ENCODE assay signal across 2 cellular contexts in the genomic region with DNA sequence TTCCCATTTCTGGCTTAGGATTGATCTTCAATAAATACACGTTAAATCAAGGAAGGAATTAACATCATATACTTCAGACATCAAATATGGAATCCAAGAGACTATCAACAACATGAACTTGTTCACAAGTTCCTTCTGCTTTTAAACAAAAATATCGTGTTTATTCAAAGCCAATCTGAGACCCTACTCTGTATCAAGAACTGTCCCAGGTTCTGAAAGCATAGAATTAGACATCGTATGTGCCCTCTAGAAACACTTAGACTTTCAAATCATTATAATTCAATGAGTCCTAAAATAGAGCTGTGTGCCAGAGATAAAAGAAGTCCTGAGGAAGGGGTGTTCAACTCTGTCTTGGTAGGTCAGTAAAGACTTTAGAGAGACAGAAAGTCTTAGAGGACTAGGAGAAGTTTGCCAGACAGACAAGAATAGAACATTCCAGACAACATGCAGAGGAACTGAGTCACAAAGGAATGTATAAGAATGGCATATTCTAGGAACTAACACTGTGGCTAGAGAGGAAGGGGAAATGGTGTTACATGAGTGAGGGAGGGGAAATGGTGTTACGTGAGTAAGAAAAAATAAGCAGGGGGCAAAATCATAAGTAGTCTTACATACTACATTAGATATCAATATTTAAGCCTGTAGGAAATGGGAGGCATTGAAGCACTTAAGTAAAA.
TF ChIP-seq lines count a peak whose summit lies in the region.

No MANE protein-coding gene starts in this region.

TF ChIP-seq in A549, 52 proteins besides CTCF, POLR2A, EP300 and RAD21 (continued from another document):
- TF ChIP-seq REST (IDR thresholded peaks at IDR 0.05) (peak; percentile 61; the same call in 1 of the 2 replicates), POLR2AphosphoS2 (conservative IDR thresholded peaks at IDR 0.05; ENCODE audit: low read length) (no peak), HDAC2 (IDR thresholded peaks at IDR 0.05) (no peak)

TF ChIP-seq in HCT116, 20 proteins besides CTCF, POLR2A, EP300 and RAD21 (continued from another document):
- TF ChIP-seq MAX (IDR thresholded peaks at IDR 0.05) (no peak), POLR2AphosphoS5 (IDR thresholded peaks at IDR 0.05; ENCODE audit: low read depth, low read length) (no peak), REST (IDR thresholded peaks at IDR 0.05; ENCODE audit: low read depth) (0 out of 2 replicates have a peak, but pooled peaks have one; percentile 17)
